33 cellular contexts compared by ENCODE assay signal in the genomic region with DNA sequence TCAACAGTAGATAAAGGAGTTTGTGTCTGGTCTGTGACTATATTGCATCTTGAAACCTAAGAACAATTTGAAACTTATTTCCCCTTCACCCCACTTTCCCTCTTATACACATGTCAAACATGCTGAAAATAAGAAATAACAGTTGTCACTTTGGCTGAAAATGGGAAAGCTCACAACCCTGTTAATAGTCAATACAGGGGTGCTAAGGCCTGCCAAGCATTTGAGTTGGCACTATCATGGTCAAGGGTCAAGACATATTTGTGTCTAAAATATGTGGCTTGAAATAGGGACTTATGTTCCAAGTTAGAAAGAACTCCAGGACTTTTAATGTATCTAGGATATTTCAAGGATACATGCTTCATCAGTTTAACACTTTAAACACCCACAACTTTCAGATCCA. TPM values are rescaled to one million over a fixed set of nuclear protein-coding genes. Genes with fewer than 3 reads are reported as not detected.
DNase-seq lines count a peak whose midpoint lies in the region; ATAC-seq, FAIRE-seq and TF ChIP-seq lines count a peak whose summit lies in the region.
"Had no signal": no experiment of that assay in that cellular context is flagged by ENCODE, and none has a peak within 500 bp of the region (broad histone marks: within the 10 kb centered on the region; RNA-seq: fewer than 3 reads in every experiment).

No MANE protein-coding gene starts in this region.

- FAIRE-seq in HepG2 (lab: Jason Lieb, UNC), result no peak
- FAIRE-seq: A204.1, A549, D721Med had no signal

- TF ChIP-seq RAD21 in liver (IDR thresholded peaks at IDR 0.05) (peak in 1 of 2 donors; percentile 8), HepG2 (CRISPR knock-in tag; IDR thresholded peaks at IDR 0.05) (no peak)

- H3K9me3 ChIP-seq in liver (ENCODE audit: control insufficient read depth in 4 of 4, low read length in 3 of 4) (no peaks in the 10 kb centered on the region), HepG2 (ENCODE audit: low read length) (no peaks in the 10 kb centered on the region), right lobe of liver (no peaks in the 10 kb centered on the region), aorta (ENCODE audit: control insufficient read depth, low read length) (peaks cover 2% of the 10 kb centered on the region)
- H3K9me3 ChIP-seq: A549, BE2C, BLaER1, Caco-2 had no signal

- H3K4me3 ChIP-seq in liver (ENCODE audit: low read depth in 1 of 3, low read length in 3 of 3) (no peak overlapping the region), HepG2 (replicated peaks in 1 of 3; ENCODE audit: insufficient read depth in 1 of 3, low read depth in 2 of 3, low read length in 3 of 3) (no peak overlapping the region), right lobe of liver (no peak overlapping the region), aorta (ENCODE audit: low read length in 2 of 2) (no peak overlapping the region)
- H3K4me3 ChIP-seq: A549; BLaER1; BLaER1 treated with 17β-estradiol and CSF1 and Interleukin-3, amounts not matched to agents 10 nM and 100 nM had no signal

- CTCF ChIA-PET in HepG2 (lab: Yijun Ruan, JAX; ENCODE audit: low intra/inter-chr PET ratio, low total read pairs), result no interaction called here

- no peak overlapping the region for H3K27ac ChIP-seq in liver (ENCODE audit: low read depth in 1 of 2, low read length in 2 of 2)
- no peak overlapping the region for H3K27ac ChIP-seq in HepG2 (ENCODE audit: extremely low read length, insufficient read depth, low read length)
- peak overlapping the region in 2 of 3 donors; percentile 34 to 66 for H3K27ac ChIP-seq in right lobe of liver
- H3K27ac ChIP-seq in aorta (ENCODE audit: low read depth in 1 of 2, low read length in 2 of 2), result no peak overlapping the region
- H3K27ac ChIP-seq: 22Rv1; A549; BLaER1; BLaER1 treated with 17β-estradiol and CSF1 and Interleukin-3, amounts not matched to agents 10 nM and 100 nM; C4-2B had no signal

- intact Hi-C loops in HepG2 (cut with micrococcal nuclease; ENCODE audit: unreplicated experiment), result no loop called here
- intact Hi-C loops in right lobe of liver (cut with DNase I), result no loop called here
- intact Hi-C loops in aorta (cut with DNase I), result no loop called here

- H3K4me1 ChIP-seq in liver (ENCODE audit: control insufficient read depth in 4 of 4, insufficient read depth in 4 of 4, low read length in 3 of 4) (peaks cover 5 to 26% (median 8%) of the 10 kb centered on the region in 4 donors), HepG2 (ENCODE audit: insufficient read depth, low read length) (no peaks in the 10 kb centered on the region), right lobe of liver (peaks cover 0 to 35% (median 0%) of the 10 kb centered on the region in 4 donors), aorta (ENCODE audit: control insufficient read depth in 1 of 2, insufficient read depth in 2 of 2, low read length in 2 of 2) (no peaks in the 10 kb centered on the region)
- H3K4me1 ChIP-seq: A549; BE2C; BLaER1; BLaER1 treated with 17β-estradiol and CSF1 and Interleukin-3, amounts not matched to agents 10 nM and 100 nM; Caco-2 had no signal

- no peak for TF ChIP-seq CTCF in liver (IDR thresholded peaks at IDR 0.05; ENCODE audit: low read depth, low read length, missing input control)
- no peak for TF ChIP-seq CTCF in HepG2 (CRISPR knock-in tag; IDR thresholded peaks at IDR 0.05)
- no peak for TF ChIP-seq CTCF in right lobe of liver (IDR thresholded peaks at IDR 0.05)

- in situ Hi-C loops in HepG2 (cut with HindIII; ENCODE audit: extremely low pct_ligation_motif_present, low pct_unique_long_range_greater_than_20kb), result no loop called here

- H3K4me2 ChIP-seq in HepG2 (ENCODE audit: low read depth, low read length), result no peak overlapping the region
- H3K4me2 ChIP-seq: A549; BLaER1; BLaER1 treated with 17β-estradiol and CSF1 and Interleukin-3, amounts not matched to agents 10 nM and 100 nM had no signal

- peaks cover 0 to 9% (median 5%) of the 10 kb centered on the region in 4 donors for H3K36me3 ChIP-seq in liver (ENCODE audit: control insufficient read depth in 4 of 4, insufficient read depth in 3 of 4, low read depth in 1 of 4, low read length in 3 of 4)
- H3K36me3 ChIP-seq in HepG2 (replicated peaks in 1 of 2; ENCODE audit: control insufficient read depth in 1 of 2, insufficient read depth in 2 of 2, low read length in 2 of 2), result no peaks in the 10 kb centered on the region
- peaks cover 0 to 10% (median 4%) of the 10 kb centered on the region in 4 donors for H3K36me3 ChIP-seq in right lobe of liver
- peaks cover 0 to 3% of the 10 kb centered on the region in 2 donors for H3K36me3 ChIP-seq in aorta (ENCODE audit: control insufficient read depth in 1 of 2, insufficient read depth in 2 of 2, low read length in 1 of 2)
- H3K36me3 ChIP-seq: BE2C; BLaER1; BLaER1 treated with 17β-estradiol and CSF1 and Interleukin-3, amounts not matched to agents 10 nM and 100 nM had no signal

- no peaks in the 10 kb centered on the region for H3K79me2 ChIP-seq in HepG2 (ENCODE audit: insufficient read depth, low read length)

- ATAC-seq in HepG2 (no peak), left lobe of liver (peak; percentile 64), right lobe of liver (peak; percentile 20 to 72 (median 58)), HG02938 (IDR thresholded peaks at IDR 0.05; ENCODE audit: unreplicated experiment) (no peak), aorta (ENCODE audit: low FRiP score) (no peak)
- ATAC-seq: A549; CD8-positive, alpha-beta T cell had no signal

- H2AFZ ChIP-seq in HepG2 (ENCODE audit: low read length), result no peak overlapping the region

- POLR2A ChIA-PET in HepG2 (lab: Yijun Ruan, JAX), result no interaction called here

- DNase-seq in HepG2 (ENCODE audit: low spot score), result no peak
- DNase-seq in left lobe of liver (ENCODE audit: low spot score), result no peak
- peak in 1 of 3 donors; percentile 50 for DNase-seq in right lobe of liver
- DNase-seq in aorta, result no peak
- DNase-seq: 8988T; ACHN; AML-193; BE2C; C1 segment of cervical spinal cord; Caco-2; Calu3; CD4-positive, alpha-beta memory T cell; CD4-positive, alpha-beta T cell; CD4-positive, CD25-positive, alpha-beta regulatory T cell; CD8-positive, alpha-beta memory T cell; CD8-positive, alpha-beta T cell; COR-L47; DMS 273 treated with DMSO at 0.1 percent for 48 hours; DMS153; DMS53; DMS79; DMS79 treated with DMSO at 0.1 percent for 48 hours; DND-41; EL had no signal

- H3K27me3 ChIP-seq in liver (ENCODE audit: control insufficient read depth in 4 of 4, insufficient read depth in 4 of 4, low read length in 3 of 4), result no peaks in the 10 kb centered on the region
- H3K27me3 ChIP-seq in HepG2 (ENCODE audit: control insufficient read depth in 1 of 2, insufficient read depth in 2 of 2, low read length in 2 of 2), result no peaks in the 10 kb centered on the region; a peak in 1 of 5 replicates
- no peaks in the 10 kb centered on the region for H3K27me3 ChIP-seq in right lobe of liver
- no peaks in the 10 kb centered on the region for H3K27me3 ChIP-seq in aorta (ENCODE audit: control insufficient read depth in 1 of 2, insufficient read depth in 2 of 2, low read length in 1 of 2)
- H3K27me3 ChIP-seq: BE2C; BLaER1; BLaER1 treated with 17β-estradiol and CSF1 and Interleukin-3, amounts not matched to agents 10 nM and 100 nM had no signal

- TF ChIP-seq EP300 in HepG2 (IDR thresholded peaks at IDR 0.05; ENCODE audit: low read depth in 2 of 2, low read length in 2 of 2), result no peak
- no peak for TF ChIP-seq EP300 in HepG2 (CRISPR knock-in tag; IDR thresholded peaks at IDR 0.05; ENCODE audit: borderline replicate concordance)

- no TSS peak for BruUV-seq in HepG2 (replicated peaks; lab: Mats Ljungman, UMichigan)

- TF ChIP-seq POLR2A in HepG2 (IDR thresholded peaks at IDR 0.05; ENCODE audit: insufficient read depth in 1 of 2, low read depth in 2 of 2, low read length in 2 of 2) (no peak), right lobe of liver (IDR thresholded peaks at IDR 0.05) (no peak)

- no peaks in the 10 kb centered on the region for H4K20me1 ChIP-seq in HepG2 (ENCODE audit: insufficient read depth, low read length)
- H4K20me1 ChIP-seq: BLaER1; BLaER1 treated with 17β-estradiol and CSF1 and Interleukin-3, amounts not matched to agents 10 nM and 100 nM had no signal

- H3K9ac ChIP-seq in liver (ENCODE audit: low read depth in 1 of 2, low read length in 2 of 2), result no peak overlapping the region
- no peak overlapping the region for H3K9ac ChIP-seq in HepG2 (ENCODE audit: insufficient read depth, low read depth, low read length)
- H3K9ac ChIP-seq: BLaER1; BLaER1 treated with 17β-estradiol and CSF1 and Interleukin-3, amounts not matched to agents 10 nM and 100 nM had no signal

TF ChIP-seq in liver, 16 proteins besides CTCF, POLR2A, EP300 and RAD21 (continues in another document):
- TF ChIP-seq GABPA (IDR thresholded peaks at IDR 0.05 in 1 of 2, conservative IDR thresholded peaks at IDR 0.05 in 1 of 2), result no peak

RNA-seq across cellular contexts. Expression of a gene that starts 20.6 kb away (rescaled TPM):
- total RNA-seq in liver (10 to 100 TPM; 10.9 to 28.6 TPM), HepG2 (2016; rRNA removed; fragmentation: Illumina TruSeq; extraction: Trizol) (0.29 and 0.46 TPM in 2 replicates), left lobe of liver (26.8 TPM), right lobe of liver (10 to 100 TPM in 5 of 6 experiments, 1 to 10 TPM in 1; 8.4 to 30.1 (median 15.3) TPM), aorta (1 to 10 TPM; 4.9 to 5.4 TPM)
- polyA plus RNA-seq in liver (10 to 100 TPM in 1 of 2 donors, 1 to 10 TPM in 1; 4.8 to 10.2 TPM), HepG2 (2011; rRNA removed) (0.16 and 0.18 TPM in 2 replicates), aorta (1 to 10 TPM; 1.3 to 4.1 TPM)
- total RNA-seq in HepG2 (2016; cell fraction: cytosol; rRNA removed; fragmentation: Illumina TruSeq; extraction: Trizol; ENCODE audit: low read depth), result under 0.01 TPM in 1 of 2 replicates, not detected in the other
- total RNA-seq in HepG2 (2016; cell fraction: insoluble cytoplasmic fraction; rRNA removed; fragmentation: Illumina TruSeq; extraction: Trizol), result 0.26 and 0.46 TPM in 2 replicates
- 0.12 and 0.17 TPM in 2 replicates for total RNA-seq in HepG2 (2016; cell fraction: membrane; rRNA removed; fragmentation: Illumina TruSeq; extraction: Trizol)
- 0.25 TPM in 2 replicates for total RNA-seq in HepG2 (2016; cell fraction: nucleus; rRNA removed; fragmentation: Illumina TruSeq; extraction: Trizol)
- polyA plus RNA-seq in HepG2 (2011; cell fraction: cytosol; rRNA removed), result 0.08 and 0.21 TPM in 2 replicates
- polyA plus RNA-seq in HepG2 (2011; cell fraction: nucleus; rRNA removed), result 0.08 and 0.24 TPM in 2 replicates
- 0.31 and 0.78 TPM in 2 replicates for polyA plus RNA-seq in HepG2 (2012)
- polyA plus RNA-seq in HepG2 (2016; cell fraction: cytosol; fragmentation: Illumina TruSeq; extraction: Trizol; ENCODE audit: low read depth), result 0.03 and 0.05 TPM in 2 replicates
- 0.28 and 0.29 TPM in 2 replicates for polyA plus RNA-seq in HepG2 (2016; cell fraction: insoluble cytoplasmic fraction; fragmentation: Illumina TruSeq; extraction: Trizol; ENCODE audit: low read depth)
- polyA plus RNA-seq in HepG2 (2016; cell fraction: membrane; fragmentation: Illumina TruSeq; extraction: Trizol; ENCODE audit: low read depth), result 0.05 and 0.06 TPM in 2 replicates
- 0.26 and 0.29 TPM in 2 replicates for polyA plus RNA-seq in HepG2 (2016; cell fraction: nucleus; fragmentation: Illumina TruSeq; extraction: Trizol; ENCODE audit: insufficient read depth, low read depth)
- polyA minus RNA-seq in HepG2 (2011; rRNA and poly(A)+ RNA removed; ENCODE audit: low replicate concordance), result 0.02 and 0.14 TPM in 2 replicates
- polyA minus RNA-seq in HepG2 (2011; cell fraction: cytosol; rRNA and poly(A)+ RNA removed), result 0.18 and 0.30 TPM in 2 replicates
- polyA minus RNA-seq in HepG2 (2011; cell fraction: nucleus; rRNA and poly(A)+ RNA removed), result 0.26 and 0.37 TPM in 2 replicates

Comparison
In these comparisons a context has a peak if more than half of its experiments do, and no peak if none do; other contexts are left out.
1. H3K27ac ChIP-seq: peak in right lobe of liver (2 of 3); none in liver (0 of 2), HepG2 (single experiment) and aorta (0 of 2).
2. ATAC-seq: peak in left lobe of liver (single experiment) and right lobe of liver (4 of 4); none in HepG2 (single experiment), HG02938 (single experiment) and aorta (single experiment).